Comparison of ENCODE assay signal across 9 cellular contexts in the genomic region with DNA sequence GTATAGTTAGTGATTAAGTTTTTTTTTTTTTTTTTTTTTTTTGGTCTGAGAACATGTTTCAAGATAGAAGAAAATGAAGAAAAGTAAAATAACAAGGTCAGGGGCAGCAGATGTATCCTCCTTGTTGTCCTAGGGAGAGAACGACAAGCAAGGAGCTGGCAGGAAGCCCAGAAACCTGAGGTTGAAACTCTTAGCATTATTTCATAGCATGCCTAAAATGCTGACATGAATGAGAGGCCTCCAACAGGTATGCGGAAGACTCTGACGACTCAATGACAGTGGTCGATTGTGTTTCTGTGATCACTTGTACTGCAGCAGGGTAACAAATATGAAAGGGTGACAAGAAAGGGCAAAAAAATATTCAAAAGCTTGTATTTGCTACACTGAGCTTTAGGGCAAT.
DNase-seq lines count a peak whose midpoint lies in the region; ATAC-seq, FAIRE-seq and TF ChIP-seq lines count a peak whose summit lies in the region.
"Had no signal": no experiment of that assay in that cellular context is flagged by ENCODE, and none has a peak within 500 bp of the region (broad histone marks: within the 10 kb centered on the region; RNA-seq: fewer than 3 reads in every experiment).

No MANE protein-coding gene starts in this region.

- FAIRE-seq in HTR-8/SVneo (lab: Jason Lieb, UNC) = no peak

- H3K27ac ChIP-seq in A673 (ENCODE audit: low read depth, low read length, poor library complexity, severe bottlenecking) (no peak overlapping the region), foreskin keratinocyte (no peak overlapping the region)

- TF ChIP-seq CTCF in A673 (conservative IDR thresholded peaks at IDR 0.05; ENCODE audit: low read depth, low read length) (no peak), foreskin keratinocyte (conservative IDR thresholded peaks at IDR 0.05) (no peak)

- no peak overlapping the region for H3K4me3 ChIP-seq in A673 (ENCODE audit: low read depth, low read length, poor library complexity, severe bottlenecking)

- H3K4me3 Mint-ChIP-seq in activated T-helper 2 cell treated with anti-CD3 and anti-CD28 coated beads, Interferon-gamma antibody, Interleukin-2, Interleukin-4, amounts not matched to agents 10 μg/mL and 5 μg/mL and 100 μg/mL, durations not matched to agents 14 hours and 24 hours and 36 hours (ENCODE audit: low read depth) = no peak overlapping the region

- H3K4me1 Mint-ChIP-seq in activated T-helper 2 cell treated with anti-CD3 and anti-CD28 coated beads, Interferon-gamma antibody, Interleukin-2, Interleukin-4, amounts not matched to agents 10 μg/mL and 5 μg/mL and 100 μg/mL, durations not matched to agents 14 hours and 24 hours and 36 hours (ENCODE audit: low read depth) = no peaks in the 10 kb centered on the region

- H3K9me3 Mint-ChIP-seq in activated T-helper 2 cell treated with anti-CD3 and anti-CD28 coated beads, Interferon-gamma antibody, Interleukin-2, Interleukin-4, amounts not matched to agents 10 μg/mL and 5 μg/mL and 100 μg/mL, durations not matched to agents 14 hours and 24 hours and 36 hours = peaks cover 4% of the 10 kb centered on the region

- no TSS peak for BruUV-seq in A673 (replicated peaks; lab: Mats Ljungman, UMichigan)

- H3K27me3 ChIP-seq in A673 (replicated peaks; ENCODE audit: insufficient read depth, low read depth, low read length, poor library complexity) = no peaks in the 10 kb centered on the region
- H3K27me3 ChIP-seq in foreskin keratinocyte = no peaks in the 10 kb centered on the region

- CTCF ChIA-PET in A673 (lab: Charles Lee) = interaction anchor here (0.5 to 0.7 kb wide), 2 partner anchors 10 to 191 kb away, joined by 4 to 5 read pairs; no protein-coding TSS in a partner anchor

- no peaks in the 10 kb centered on the region for H3K27me3 Mint-ChIP-seq in activated T-helper 2 cell treated with anti-CD3 and anti-CD28 coated beads, Interferon-gamma antibody, Interleukin-2, Interleukin-4, amounts not matched to agents 10 μg/mL and 5 μg/mL and 100 μg/mL, durations not matched to agents 14 hours and 24 hours and 36 hours (ENCODE audit: low read depth)

- H3K9me3 ChIP-seq in A673 (ENCODE audit: low read depth, low read length, poor library complexity, severe bottlenecking) = peaks cover 10% of the 10 kb centered on the region

- no peaks in the 10 kb centered on the region for H3K4me1 ChIP-seq in A673 (ENCODE audit: insufficient read depth, low read length, poor library complexity, severe bottlenecking)
- peaks cover 3% of the 10 kb centered on the region for H3K4me1 ChIP-seq in foreskin keratinocyte

- intact Hi-C loops in A673 (cut with micrococcal nuclease; ENCODE audit: unreplicated experiment) = no loop called here
- intact Hi-C loops in activated T-helper 2 cell treated with anti-CD3 and anti-CD28 coated beads, Interferon-gamma antibody, Interleukin-2, Interleukin-4, amounts not matched to agents 10 μg/mL and 5 μg/mL and 100 μg/mL, durations not matched to agents 14 hours and 24 hours and 36 hours (cut with micrococcal nuclease) = no loop called here

- DNase-seq in A673 (ENCODE audit: low spot score) (peak; percentile 35), HTR-8/SVneo (ENCODE audit: insufficient read length, low spot score) (peak; percentile 5), NCI-H748 treated with DMSO at 0.1 percent for 48 hours (lab: John Stamatoyannopoulos, UW) (peak; percentile 45), foreskin keratinocyte (peak; percentile 46 to 85), NCI-H2196 treated with DMSO at 0.1 percent for 48 hours (lab: John Stamatoyannopoulos, UW; ENCODE audit: unreplicated experiment) (no peak), NCI-H1436 (lab: John Stamatoyannopoulos, UW) (no peak)
- DNase-seq in activated T-helper 2 cell treated with anti-CD3 and anti-CD28 coated beads, Interferon-gamma antibody, Interleukin-2, Interleukin-4, amounts not matched to agents 10 μg/mL and 5 μg/mL and 100 μg/mL, durations not matched to agents 14 hours and 24 hours and 36 hours (ENCODE audit: low spot score) = no peak
- DNase-seq: GF-D8 had no signal

- POLR2A ChIA-PET in A673 (lab: Charles Lee; ENCODE audit: low non-redundant PET) = no interaction called here

- ATAC-seq in foreskin keratinocyte = peak; percentile 79
- ATAC-seq in GM21528 (IDR thresholded peaks at IDR 0.05; ENCODE audit: low FRiP score, unreplicated experiment) = no peak

- no peaks in the 10 kb centered on the region for H3K36me3 Mint-ChIP-seq in activated T-helper 2 cell treated with anti-CD3 and anti-CD28 coated beads, Interferon-gamma antibody, Interleukin-2, Interleukin-4, amounts not matched to agents 10 μg/mL and 5 μg/mL and 100 μg/mL, durations not matched to agents 14 hours and 24 hours and 36 hours (ENCODE audit: low read depth)

- no peak overlapping the region for H3K27ac Mint-ChIP-seq in activated T-helper 2 cell treated with anti-CD3 and anti-CD28 coated beads, Interferon-gamma antibody, Interleukin-2, Interleukin-4, amounts not matched to agents 10 μg/mL and 5 μg/mL and 100 μg/mL, durations not matched to agents 14 hours and 24 hours and 36 hours

- H3K36me3 ChIP-seq in A673 (ENCODE audit: insufficient read depth, low read length, poor library complexity, severe bottlenecking) = peaks cover 8% of the 10 kb centered on the region

Comparison
In these comparisons a context has a peak if more than half of its experiments do, and no peak if none do; other contexts are left out.
1. DNase-seq: peak in A673 (single experiment), HTR-8/SVneo (single experiment), NCI-H748 treated with DMSO at 0.1 percent for 48 hours (single experiment) and foreskin keratinocyte (2 of 2); none in NCI-H2196 treated with DMSO at 0.1 percent for 48 hours (single experiment), activated T-helper 2 cell treated with anti-CD3 and anti-CD28 coated beads, Interferon-gamma antibody, Interleukin-2, Interleukin-4, amounts not matched to agents 10 μg/mL and 5 μg/mL and 100 μg/mL, durations not matched to agents 14 hours and 24 hours and 36 hours (single experiment) and NCI-H1436 (single experiment).